Comparison of ENCODE assay signal across 25 cellular contexts in the genomic region with DNA sequence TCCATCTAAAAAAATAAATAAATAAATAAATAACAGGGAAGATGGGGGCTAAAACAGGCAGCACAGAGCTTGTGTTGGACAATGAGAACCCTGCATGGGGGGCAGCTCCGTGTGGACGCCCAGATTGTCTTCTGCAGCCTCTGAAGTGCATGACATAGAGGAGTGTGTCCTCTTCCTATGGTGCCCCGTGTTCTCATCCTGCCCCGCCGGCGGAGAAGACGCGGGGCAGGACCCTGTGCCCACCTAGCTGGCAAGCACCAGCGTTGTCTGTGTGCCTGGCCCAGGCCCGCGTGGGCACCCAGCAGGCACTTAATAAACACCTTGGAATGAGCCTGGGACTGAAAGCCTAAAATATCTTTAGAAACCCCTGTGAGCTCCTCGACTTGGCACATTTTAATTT.
"Had no signal": no experiment of that assay in that cellular context is flagged by ENCODE, and none has a peak within 500 bp of the region (broad histone marks: within the 10 kb centered on the region; RNA-seq: fewer than 3 reads in every experiment).

No MANE protein-coding gene starts in this region.

- H3K27ac ChIP-seq: dorsolateral prefrontal cortex, epithelial cell of prostate, gastrocnemius medialis, left lung, lower lobe of right lung, pancreas, right lobe of liver, suprapubic skin, transverse colon had no signal

- H3K36me3 ChIP-seq: gastrocnemius medialis, left lung, lower lobe of right lung, pancreas, right lobe of liver, suprapubic skin, transverse colon had no signal

- H3K9me3 ChIP-seq: gastrocnemius medialis, left lung, lower lobe of right lung, pancreas, right lobe of liver, suprapubic skin, transverse colon had no signal

- ATAC-seq: esophagus mucosa; gastrocnemius medialis; left lung; lower lobe of right lung; naive thymus-derived CD8-positive, alpha-beta T cell; pancreas; right lobe of liver; stimulated activated naive CD8-positive, alpha-beta T cell treated with anti-CD3 and anti-CD28 coated beads, Interleukin-15, amount 100 ng/mL, for 72 hours had no signal

- FAIRE-seq: colon, keratinocyte, pancreas had no signal

- H3K4me1 ChIP-seq: gastrocnemius medialis, left lung, lower lobe of right lung, pancreas, right lobe of liver, suprapubic skin, transverse colon had no signal

- DNase-seq: effector CD4-positive, alpha-beta T cell; endodermal cell; foreskin fibroblast; gastrocnemius medialis; lower lobe of right lung; naive thymus-derived CD8-positive, alpha-beta T cell; nephron progenitor cell; nucleus accumbens; right lobe of liver; stimulated activated CD4-positive, alpha-beta T cell treated with anti-CD3 and anti-CD28 coated beads, Interleukin-12 subunit alpha, Interleukin-12 subunit beta, amount 100 ng/mL, for 4 hours; stimulated activated CD4-positive, alpha-beta T cell treated with anti-CD3 and anti-CD28 coated beads, Interleukin-1b, Interleukin-23, amount 100 ng/mL, for 48 hours; stimulated activated CD4-positive, alpha-beta T cell treated with anti-CD3 and anti-CD28 coated beads, Interleukin-4, amount 100 ng/mL, for 1 hour; stimulated activated CD8-positive, alpha-beta memory T cell treated with anti-CD3 and anti-CD28 coated beads, Interleukin-4, amount 100 ng/mL, for 48 hours; stimulated activated naive CD4-positive, alpha-beta T cell; stimulated activated naive CD8-positive, alpha-beta T cell treated with anti-CD3 and anti-CD28 coated beads, Interleukin-15, amount 100 ng/mL, for 72 hours; transverse colon had no signal

- H3K4me3 ChIP-seq: dorsolateral prefrontal cortex, gastrocnemius medialis, left lung, lower lobe of right lung, pancreas, right lobe of liver, smooth muscle cell, suprapubic skin, transverse colon had no signal
